8 cellular contexts compared by ENCODE assay signal in genomic region chr2:58699412-58699811, GRCh38.
"Had no signal": no experiment of that assay in that cellular context is flagged by ENCODE, and none has a peak within 500 bp of the region (broad histone marks: within the 10 kb centered on the region; RNA-seq: fewer than 3 reads in every experiment).

No MANE protein-coding gene starts in this region.

- H3K9ac ChIP-seq: GM23248 had no signal

- H3K36me3 Mint-ChIP-seq: IgD-negative memory B cell had no signal

- H2AFZ ChIP-seq: GM23248 had no signal

- H3K27ac Mint-ChIP-seq: IgD-negative memory B cell had no signal

- H3K4me3 ChIP-seq: GM23248 had no signal

- H3K27ac ChIP-seq: GM23248 had no signal

- FAIRE-seq: H1, H54, HTR-8/SVneo had no signal

- H3K4me3 Mint-ChIP-seq: H9, IgD-negative memory B cell had no signal

- DNase-seq: GM23248, H9, HCEC 1CT, KG1 had no signal

- H3K9me3 Mint-ChIP-seq: H9, IgD-negative memory B cell had no signal
